In genomic region chr1:213057264-213058059, GRCh38 we compare ENCODE assay signal across 29 cellular contexts.
"Had no signal": no experiment of that assay in that cellular context is flagged by ENCODE, and none has a peak within 500 bp of the region (broad histone marks: within the 10 kb centered on the region; RNA-seq: fewer than 3 reads in every experiment).

No MANE protein-coding gene starts in this region.

- FAIRE-seq: islet of Langerhans, pancreas, urothelium cell line had no signal

- DNase-seq: hypothalamus; immature natural killer cell; kidney; left colon; left lung; lower lobe of right lung; mammary epithelial cell; mesenchymal stem cell; naive thymus-derived CD8-positive, alpha-beta T cell; nucleus accumbens; pancreas; posterior cingulate gyrus; retina; right cardiac atrium; stimulated activated CD4-positive, alpha-beta T cell treated with anti-CD3 and anti-CD28 coated beads, Interleukin-1b, Interleukin-23, amount 100 ng/mL, for 48 hours; stimulated activated CD4-positive, alpha-beta T cell treated with anti-CD3 and anti-CD28 coated beads, Interleukin-2, amount 100 ng/mL, for 48 hours; stimulated activated CD4-positive, alpha-beta T cell treated with anti-CD3 and anti-CD28 coated beads, Interleukin-4, amount 100 ng/mL, for 4 hours; stimulated activated CD8-positive, alpha-beta memory T cell treated with anti-CD3 and anti-CD28 coated beads, Interleukin-4, amount 100 ng/mL, for 48 hours; stimulated activated naive CD4-positive, alpha-beta T cell treated with Interleukin-2 at 50 U/mL for 16 hours; stimulated activated naive CD8-positive, alpha-beta T cell treated with anti-CD3 and anti-CD28 coated beads, Interleukin-15, amount 100 ng/mL, for 72 hours; substantia nigra; thyroid gland; transverse colon; upper lobe of right lung had no signal

- H3K27me3 ChIP-seq: left lung, pancreas, thyroid gland, transverse colon, upper lobe of right lung had no signal

- H3K4me1 ChIP-seq: prostate gland, thyroid gland had no signal

- H3K9me3 ChIP-seq: left lung, lower lobe of right lung, pancreas, prostate gland, thyroid gland, upper lobe of right lung had no signal

- H3K27ac ChIP-seq: left lung, lower lobe of right lung, pancreas, prostate gland, thyroid gland, transverse colon, upper lobe of right lung had no signal

- H3K4me2 ChIP-seq: smooth muscle cell had no signal

- H3K4me3 ChIP-seq: left lung, lower lobe of right lung, pancreas, prostate gland, smooth muscle cell, thyroid gland, transverse colon, upper lobe of right lung had no signal

- ATAC-seq: left colon; left lung; lower lobe of right lung; naive thymus-derived CD8-positive, alpha-beta T cell; pancreas; right cardiac atrium; stimulated activated memory B cell treated with anti-CD40 and anti-IgM and Interleukin-4, amounts not matched to agents 10 μg/mL and 1 μg/mL and 100 μg/mL, for 72 hours; stimulated activated naive CD8-positive, alpha-beta T cell treated with anti-CD3 and anti-CD28 coated beads, Interleukin-15, amount 100 ng/mL, for 72 hours; upper lobe of right lung had no signal

- H3K36me3 ChIP-seq: left lung, lower lobe of right lung, pancreas, prostate gland, thyroid gland, transverse colon, upper lobe of right lung had no signal
